Comparison of ENCODE assay signal across 1 cellular context in the genomic region with DNA sequence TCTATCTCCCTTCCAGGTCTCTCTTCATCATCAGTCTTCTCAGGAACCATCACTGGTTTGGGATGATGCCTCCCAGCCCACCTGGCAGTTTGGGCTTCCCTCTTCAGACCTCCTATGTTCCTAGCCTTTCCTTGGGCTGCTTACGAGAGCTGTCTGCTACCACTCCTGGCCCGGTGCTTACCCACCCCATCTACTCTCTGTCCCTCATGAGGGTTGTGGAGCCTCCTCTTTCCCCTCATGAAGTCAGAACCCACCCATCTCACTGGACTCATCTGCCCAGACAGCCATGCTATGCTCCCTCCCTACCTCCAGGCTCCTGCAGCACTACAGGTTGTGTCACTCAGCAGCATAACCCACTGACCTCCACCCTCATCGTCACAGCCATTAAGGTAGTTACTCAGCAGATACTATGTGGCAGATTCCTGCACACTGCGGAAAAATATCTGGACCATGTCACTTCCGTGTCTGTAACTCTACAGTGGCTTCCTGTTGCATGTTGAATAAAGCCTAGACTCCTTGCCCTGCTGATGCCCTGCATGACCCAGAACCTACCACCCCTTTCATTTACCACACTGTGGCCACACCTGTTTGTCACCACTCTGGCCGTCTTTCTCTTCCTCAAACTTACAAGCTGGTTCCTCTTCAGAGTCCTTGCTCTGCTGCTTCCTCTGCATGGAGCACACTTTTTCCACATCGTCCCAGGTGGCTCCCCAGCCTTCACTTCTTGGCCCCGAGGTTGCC.
TF ChIP-seq lines count a peak whose summit lies in the region.

No MANE protein-coding gene starts in this region.

TF ChIP-seq in IMR-90, 13 proteins besides CTCF, POLR2A, EP300 and RAD21:
- TF ChIP-seq MAFK (IDR thresholded peaks at IDR 0.05; ENCODE audit: low read depth, low read length): no peak
- TF ChIP-seq NFE2L2 (IDR thresholded peaks at IDR 0.05; ENCODE audit: low read depth, low read length): no peak
- no peak for TF ChIP-seq RFX5 (IDR thresholded peaks at IDR 0.05; ENCODE audit: low read depth, low read length)
- TF ChIP-seq RCOR1 (IDR thresholded peaks at IDR 0.05; ENCODE audit: insufficient replicate concordance, low read length): no peak
- TF ChIP-seq BHLHE40 (IDR thresholded peaks at IDR 0.05; ENCODE audit: low read depth, low read length): no peak
- TF ChIP-seq SMC3 (IDR thresholded peaks at IDR 0.05; ENCODE audit: low read depth, low read length): no peak
- TF ChIP-seq CHD1 (IDR thresholded peaks at IDR 0.05; ENCODE audit: low read depth, low read length): no peak
- TF ChIP-seq, protein P1, sequence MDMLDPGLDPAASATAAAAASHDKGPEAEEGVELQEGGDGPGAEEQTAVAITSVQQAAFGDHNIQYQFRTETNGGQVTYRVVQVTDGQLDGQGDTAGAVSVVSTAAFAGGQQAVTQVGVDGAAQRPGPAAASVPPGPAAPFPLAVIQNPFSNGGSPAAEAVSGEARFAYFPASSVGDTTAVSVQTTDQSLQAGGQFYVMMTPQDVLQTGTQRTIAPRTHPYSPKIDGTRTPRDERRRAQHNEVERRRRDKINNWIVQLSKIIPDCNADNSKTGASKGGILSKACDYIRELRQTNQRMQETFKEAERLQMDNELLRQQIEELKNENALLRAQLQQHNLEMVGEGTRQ (IDR thresholded peaks at IDR 0.05; ENCODE audit: low read depth, low read length): no peak
TF ChIP-seq in IMR-90: peak in this region for 0.
